Comparison of ENCODE assay signal across 19 cellular contexts in genomic region chr4:108342325-108342986, GRCh38.
DNase-seq lines count a peak whose midpoint lies in the region; ATAC-seq, FAIRE-seq and TF ChIP-seq lines count a peak whose summit lies in the region.
"Had no signal": no experiment of that assay in that cellular context is flagged by ENCODE, and none has a peak within 500 bp of the region (broad histone marks: within the 10 kb centered on the region; RNA-seq: fewer than 3 reads in every experiment).

No MANE protein-coding gene starts in this region.

- no peak overlapping the region for H3K14ac ChIP-seq in H1 (ENCODE audit: insufficient read length)

- peak overlapping the region; percentile 86 for H3K27ac Mint-ChIP-seq in activated CD8-positive, alpha-beta T cell treated with anti-CD3 and anti-CD28 coated beads, Interleukin-2, amount 10 ng/mL, durations not matched to agents 7 days and 5 days
- H3K27ac Mint-ChIP-seq: endodermal cell had no signal

- H3K27me3 ChIP-seq in H1 (replicated peaks in 1 of 4; ENCODE audit: control insufficient read depth in 3 of 4, extremely low read depth in 1 of 4, insufficient read depth in 3 of 4, low read length in 3 of 4) (no peaks in the 10 kb centered on the region), esophagus squamous epithelium (no peaks in the 10 kb centered on the region)
- H3K27me3 ChIP-seq: body of pancreas, foreskin keratinocyte had no signal

- peak; percentile 98 for ATAC-seq in activated CD8-positive, alpha-beta T cell treated with anti-CD3 and anti-CD28 coated beads, Interleukin-2, amount 10 ng/mL, durations not matched to agents 7 days and 5 days
- ATAC-seq in HG03354 (IDR thresholded peaks at IDR 0.05; ENCODE audit: poor library complexity, severe bottlenecking, unreplicated experiment) (no peak), Right ventricle myocardium inferior (no peak), HG02981 (IDR thresholded peaks at IDR 0.05; ENCODE audit: unreplicated experiment) (no peak)
- ATAC-seq: body of pancreas, foreskin keratinocyte, HCT116 had no signal

- H3K27me3 Mint-ChIP-seq in activated CD8-positive, alpha-beta T cell treated with anti-CD3 and anti-CD28 coated beads, Interleukin-2, amount 10 ng/mL, durations not matched to agents 7 days and 5 days (ENCODE audit: low read depth) = peaks cover 3% of the 10 kb centered on the region

- POLR2A ChIA-PET in activated CD8-positive, alpha-beta T cell treated with anti-CD3 and anti-CD28 coated beads, Interleukin-2, amount 10 ng/mL, durations not matched to agents 7 days and 5 days (lab: Charles Lee) = interaction anchor here (0.6 kb wide), 1 partner anchor 13 kb away, joined by 4 read pairs; no protein-coding TSS in a partner anchor
- POLR2A ChIA-PET in H1 (lab: Charles Lee; ENCODE audit: partially characterized antibody) = interaction anchor here (1.2 kb wide), 1 partner anchor 10 kb away, joined by 4 read pairs; no protein-coding TSS in a partner anchor

- CTCF ChIA-PET in activated CD8-positive, alpha-beta T cell treated with anti-CD3 and anti-CD28 coated beads, Interleukin-2, amount 10 ng/mL, durations not matched to agents 7 days and 5 days (lab: Charles Lee) = interaction anchor here (0.5 to 5.1 kb wide), 20 partner anchors 8 to 324 kb away, joined by 3 to 38 read pairs (median 3); no protein-coding TSS in a partner anchor
- CTCF ChIA-PET in H1 (lab: Charles Lee; ENCODE audit: partially characterized antibody) = interaction anchor here (1.0 to 1.4 kb wide), 4 partner anchors 9 to 283 kb away, joined by 3 read pairs; no protein-coding TSS in a partner anchor

- no peaks in the 10 kb centered on the region for H3K9me3 ChIP-seq in H1 (ENCODE audit: insufficient read depth in 2 of 2, low read depth in 1 of 2, low read length in 1 of 2)
- no peaks in the 10 kb centered on the region for H3K9me3 ChIP-seq in esophagus squamous epithelium
- H3K9me3 ChIP-seq: body of pancreas had no signal

- H2AK5ac ChIP-seq in H1 (ENCODE audit: low read depth, low read length) = no peak overlapping the region

- H3K23me2 ChIP-seq in H1 (ENCODE audit: low read depth, low read length) = no peaks in the 10 kb centered on the region

- WGBS in H1 (ENCODE audit: extremely low coverage in 1 of 2, insufficient coverage in 1 of 2, insufficient read length in 1 of 2, insufficient replicate concordance in 2 of 2, low coverage in 1 of 2, low lambda C conversion rate in 2 of 2, missing lambda C conversion rate in 1 of 2), 2 experiments = 95% methylated on average over 3 of the region's 3 CpGs; no CpG with 5 or more reads in 1 of the 2 experiments
- 66 to 81% methylated on average over 3 of the region's 3 CpGs for WGBS in esophagus squamous epithelium, 2 donors

- H4K91ac ChIP-seq in H1 (replicated peaks; ENCODE audit: insufficient read length, low read length) = no peak overlapping the region

- TF ChIP-seq POLR2A in H1 (IDR thresholded peaks at IDR 0.05; ENCODE audit: control extremely low read depth in 1 of 2, low read depth in 2 of 2, low read length in 2 of 2) (no peak), esophagus squamous epithelium (IDR thresholded peaks at IDR 0.05) (no peak)

- no peak overlapping the region for H2BK15ac ChIP-seq in H1 (ENCODE audit: low read length)

- H3K27ac ChIP-seq in H1 (ENCODE audit: low read depth, low read length) (no peak overlapping the region), esophagus squamous epithelium (no peak overlapping the region)
- H3K27ac ChIP-seq: body of pancreas, foreskin keratinocyte had no signal

- no peaks in the 10 kb centered on the region for H3K79me2 ChIP-seq in H1 (ENCODE audit: control insufficient read depth in 1 of 2, insufficient read depth in 2 of 2, low read length in 2 of 2)

- H2BK120ac ChIP-seq in H1 (replicated peaks; ENCODE audit: low read depth, low read length) = no peak overlapping the region

- no peak overlapping the region for H3K56ac ChIP-seq in H1 (replicated peaks; ENCODE audit: insufficient read length, low read depth, low read length)

- peak; percentile 21 for DNase-seq in stimulated activated CD8-positive, alpha-beta memory T cell treated with anti-CD3 and anti-CD28 coated beads, Interleukin-12 subunit alpha, Interleukin-12 subunit beta, amount 100 ng/mL, for 1 hour (ENCODE audit: low read depth)
- DNase-seq in stimulated activated CD8-positive, alpha-beta memory T cell treated with anti-CD3 and anti-CD28 coated beads, Interleukin-4, amount 100 ng/mL, for 48 hours = no peak
- peak; percentile 71 for DNase-seq in activated CD8-positive, alpha-beta T cell treated with anti-CD3 and anti-CD28 coated beads, Interleukin-2, amount 10 ng/mL, durations not matched to agents 7 days and 5 days
- no peak for DNase-seq in H1 (ENCODE audit: low read depth in 1 of 2, low spot score in 2 of 2)
- DNase-seq in esophagus squamous epithelium (lab: John Stamatoyannopoulos, UW) = no peak
- DNase-seq in Right ventricle myocardium inferior (ENCODE audit: missing footprints) = no peak
- DNase-seq: body of pancreas, DMS153, endodermal cell, foreskin keratinocyte, Kasumi-1, mesendoderm, NCI-H1694 treated with DMSO at 0.1 percent for 48 hours, NCI-H510A treated with DMSO at 0.1 percent for 48 hours, trophoblast cell had no signal

- no peaks in the 10 kb centered on the region for H4K20me1 ChIP-seq in H1 (replicated peaks in 1 of 2; ENCODE audit: control insufficient read depth in 1 of 2, insufficient read depth in 2 of 2, low read length in 2 of 2)

- no peak overlapping the region for H4K8ac ChIP-seq in H1 (ENCODE audit: extremely low read depth, insufficient read depth, low read length)

- no peak overlapping the region for H2BK5ac ChIP-seq in H1 (ENCODE audit: low read depth, low read length)

- no peak overlapping the region for H3K9ac ChIP-seq in H1 (replicated peaks in 1 of 4; ENCODE audit: extremely low read depth in 1 of 4, low read depth in 3 of 4, low read length in 3 of 4)

- H3K4me3 ChIP-seq in H1 (ENCODE audit: extremely low read depth in 1 of 4, insufficient read depth in 2 of 4, low read depth in 3 of 4, low read length in 4 of 4) (no peak overlapping the region), esophagus squamous epithelium (no peak overlapping the region)
- H3K4me3 ChIP-seq: body of pancreas had no signal

- no peaks in the 10 kb centered on the region for H3K79me1 ChIP-seq in H1 (ENCODE audit: low read depth, low read length)

- peaks cover 56% of the 10 kb centered on the region for H3K4me1 Mint-ChIP-seq in activated CD8-positive, alpha-beta T cell treated with anti-CD3 and anti-CD28 coated beads, Interleukin-2, amount 10 ng/mL, durations not matched to agents 7 days and 5 days (ENCODE audit: low read depth)

- no peak overlapping the region for H3K23ac ChIP-seq in H1 (ENCODE audit: insufficient read length)

- no peaks in the 10 kb centered on the region for H3K36me3 Mint-ChIP-seq in activated CD8-positive, alpha-beta T cell treated with anti-CD3 and anti-CD28 coated beads, Interleukin-2, amount 10 ng/mL, durations not matched to agents 7 days and 5 days (ENCODE audit: low read depth)

- no peak overlapping the region for H3K4ac ChIP-seq in H1 (replicated peaks; ENCODE audit: insufficient read length, low read depth, low read length)

- H3K36me3 ChIP-seq in H1 (ENCODE audit: control insufficient read depth in 2 of 4, insufficient read depth in 4 of 4, low read length in 3 of 4) = no peaks in the 10 kb centered on the region
- H3K36me3 ChIP-seq in esophagus squamous epithelium = no peaks in the 10 kb centered on the region

- H3K4me2 ChIP-seq in H1 (ENCODE audit: insufficient read depth in 1 of 2, low read depth in 2 of 2, low read length in 2 of 2) = no peak overlapping the region

- H3K4me3 Mint-ChIP-seq in activated CD8-positive, alpha-beta T cell treated with anti-CD3 and anti-CD28 coated beads, Interleukin-2, amount 10 ng/mL, durations not matched to agents 7 days and 5 days = peak overlapping the region; percentile 64
- H3K4me3 Mint-ChIP-seq: endodermal cell had no signal

- TF ChIP-seq CTCF in H1 (IDR thresholded peaks at IDR 0.05; ENCODE audit: control extremely low read depth in 1 of 3, insufficient read depth in 1 of 3, low read depth in 1 of 3, low read length in 3 of 3) (no peak), esophagus squamous epithelium (IDR thresholded peaks at IDR 0.05) (no peak)

- no peak overlapping the region for H2BK12ac ChIP-seq in H1 (ENCODE audit: low read depth, low read length)

- no peak for FAIRE-seq in H1 (lab: Jason Lieb, UNC)
- FAIRE-seq: RCC 7860 had no signal

- no peak overlapping the region for H4K5ac ChIP-seq in H1 (ENCODE audit: insufficient read length, low read depth, low read length)

- H3K18ac ChIP-seq in H1 (ENCODE audit: extremely low read depth, low read length) = no peak overlapping the region

- TF ChIP-seq RAD21 in H1 (IDR thresholded peaks at IDR 0.05 in 1 of 2, conservative IDR thresholded peaks at IDR 0.05 in 1 of 2; ENCODE audit: low read depth in 2 of 2, low read length in 2 of 2) = no peak

- no peak overlapping the region for H2BK20ac ChIP-seq in H1 (ENCODE audit: low read length)

- intact Hi-C loops in esophagus squamous epithelium (cut with DNase I) (no loop called here), Right ventricle myocardium inferior (cut with DNase I) (no loop called here)

- H2AFZ ChIP-seq in H1 (ENCODE audit: low read length) = 0 out of 2 replicates have a peak overlapping the region, but pooled peaks have one; percentile 33

- TF ChIP-seq EP300 in H1 (IDR thresholded peaks at IDR 0.05; ENCODE audit: borderline replicate concordance in 1 of 2, low read depth in 2 of 2, low read length in 2 of 2) = no peak

- H3K9me3 Mint-ChIP-seq in activated CD8-positive, alpha-beta T cell treated with anti-CD3 and anti-CD28 coated beads, Interleukin-2, amount 10 ng/mL, durations not matched to agents 7 days and 5 days (ENCODE audit: insufficient read depth) = no peaks in the 10 kb centered on the region
- H3K9me3 Mint-ChIP-seq: endodermal cell had no signal

- H3K4me1 ChIP-seq in H1 (replicated peaks in 1 of 4; ENCODE audit: control insufficient read depth in 3 of 4, insufficient read depth in 4 of 4, low read length in 3 of 4) = no peaks in the 10 kb centered on the region
- no peaks in the 10 kb centered on the region for H3K4me1 ChIP-seq in esophagus squamous epithelium
- H3K4me1 ChIP-seq: body of pancreas had no signal

TF ChIP-seq in H1, 55 proteins besides CTCF, POLR2A, EP300 and RAD21 (continues in another document):
- TF ChIP-seq PHF8 (conservative IDR thresholded peaks at IDR 0.05; ENCODE audit: low read depth, low read length) (no peak), E2F6 (IDR thresholded peaks at IDR 0.05) (no peak), SIX5 (IDR thresholded peaks at IDR 0.05; ENCODE audit: low read depth, low read length) (no peak), ASH2L (IDR thresholded peaks at IDR 0.05; ENCODE audit: low read length) (no peak), CEBPB (IDR thresholded peaks at IDR 0.05; ENCODE audit: low read depth, low read length) (no peak), RBBP5 (IDR thresholded peaks at IDR 0.05; ENCODE audit: borderline replicate concordance, low read depth, low read length) (no peak)

Comparison
In these comparisons a context has a peak if more than half of its experiments do, and no peak if none do; other contexts are left out.
1. DNase-seq: peak in stimulated activated CD8-positive, alpha-beta memory T cell treated with anti-CD3 and anti-CD28 coated beads, Interleukin-12 subunit alpha, Interleukin-12 subunit beta, amount 100 ng/mL, for 1 hour (single experiment) and activated CD8-positive, alpha-beta T cell treated with anti-CD3 and anti-CD28 coated beads, Interleukin-2, amount 10 ng/mL, durations not matched to agents 7 days and 5 days (single experiment); none in stimulated activated CD8-positive, alpha-beta memory T cell treated with anti-CD3 and anti-CD28 coated beads, Interleukin-4, amount 100 ng/mL, for 48 hours (single experiment), H1 (0 of 2), esophagus squamous epithelium (single experiment) and Right ventricle myocardium inferior (single experiment).